In the genomic region with DNA sequence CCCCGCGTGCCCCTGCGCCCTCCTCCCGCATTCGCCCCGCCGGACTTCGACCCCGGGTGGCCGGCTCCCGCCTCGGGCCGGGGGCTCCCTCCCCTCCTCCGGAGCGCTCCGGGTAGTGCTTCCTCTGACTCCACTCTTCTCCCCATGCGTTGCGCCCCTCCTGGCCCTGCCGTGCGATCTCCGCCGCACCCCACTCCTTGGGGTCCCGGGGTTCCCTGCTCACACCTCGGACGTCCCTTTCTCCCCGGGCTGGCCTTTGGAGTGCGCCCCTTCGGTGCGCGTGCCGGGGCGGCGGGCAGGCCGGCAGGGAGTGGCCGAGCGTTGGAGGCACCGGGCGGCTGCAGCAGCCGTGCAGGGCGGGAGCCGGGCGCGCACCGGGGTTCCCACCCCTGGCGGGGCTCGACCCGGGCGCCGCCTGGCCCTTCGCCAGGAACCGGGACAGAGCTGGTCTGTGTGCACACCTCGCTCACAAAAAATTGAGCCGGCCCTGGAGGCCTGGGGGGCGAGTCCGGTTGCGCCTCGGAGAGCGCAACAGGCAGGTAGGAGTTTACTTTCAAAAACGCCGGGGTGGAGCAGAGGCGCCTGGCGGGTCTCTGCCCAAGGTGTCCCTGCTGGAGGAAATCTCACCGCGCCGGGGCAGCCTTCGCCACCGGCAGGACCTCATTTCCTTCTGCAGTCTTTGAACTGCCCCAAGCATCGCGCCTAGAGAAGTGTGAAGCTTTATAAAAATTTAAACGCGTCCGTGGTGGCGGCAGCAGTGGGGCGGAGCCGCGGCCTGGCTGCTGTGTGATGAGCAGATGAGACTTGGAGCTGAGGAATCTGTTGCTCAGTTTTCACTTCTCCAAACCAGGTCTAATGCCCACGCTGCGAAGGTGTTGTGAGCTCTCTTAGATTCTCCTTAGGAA, we compare ENCODE assay signal across 8 cellular contexts. TPM values are rescaled to one million over a fixed set of nuclear protein-coding genes. Genes with fewer than 3 reads are reported as not detected.
DNase-seq lines count a peak whose midpoint lies in the region; ATAC-seq, FAIRE-seq and TF ChIP-seq lines count a peak whose summit lies in the region.

No MANE protein-coding gene starts in this region.

- H3K4me1 ChIP-seq in RWPE2 (ENCODE audit: insufficient read depth, poor library complexity, severe bottlenecking): peaks cover 9% of the 10 kb centered on the region

- FAIRE-seq in bronchial epithelial cell (lab: Jason Lieb, UNC): no peak

- intact Hi-C loops in left colon (cut with DNase I, micrococcal nuclease): no loop called here

- H3K9me3 ChIP-seq in RWPE2 (ENCODE audit: severe bottlenecking): no peaks in the 10 kb centered on the region

- H3K27me3 ChIP-seq in RWPE2 (ENCODE audit: insufficient read depth, poor library complexity, severe bottlenecking) (no peaks in the 10 kb centered on the region), bronchial epithelial cell (ENCODE audit: control insufficient read depth, insufficient read depth, low read length) (no peaks in the 10 kb centered on the region)

- H3K4me3 ChIP-seq in RWPE2 (ENCODE audit: severe bottlenecking) (peak overlapping the region; percentile 68), bronchial epithelial cell (ENCODE audit: low read depth, low read length) (peak overlapping the region; percentile 82)

- DNase-seq in NCI-H146 (lab: John Stamatoyannopoulos, UW): peak; percentile 69
- no peak for DNase-seq in NCI-H146 treated with DMSO at 0.1 percent for 48 hours (lab: John Stamatoyannopoulos, UW; ENCODE audit: unreplicated experiment)
- DNase-seq in HT1080 (ENCODE audit: low read depth): peak; percentile 56
- DNase-seq in RWPE2 (ENCODE audit: low spot score): no peak
- DNase-seq in bronchial epithelial cell (ENCODE audit: low read depth): peak; percentile 58
- DNase-seq in left colon: peak; percentile 73 to 77
- peak; percentile 10 to 15 for DNase-seq in stimulated activated CD8-positive, alpha-beta memory T cell treated with anti-CD3 and anti-CD28 coated beads, Interleukin-2, amount 100 ng/mL, for 1 hour (ENCODE audit: low read depth in 2 of 2)

- 0 out of 2 replicates have a peak, but pooled peaks cover 10% of the 10 kb centered on the region for H3K36me3 ChIP-seq in RWPE2 (ENCODE audit: low read depth)
- H3K36me3 ChIP-seq in bronchial epithelial cell (ENCODE audit: control insufficient read depth, insufficient read depth, low read length): no peaks in the 10 kb centered on the region

- H3K27ac ChIP-seq in RWPE2 (ENCODE audit: poor library complexity, severe bottlenecking): peak overlapping the region; percentile 65

- peak; percentile 70 for ATAC-seq in GM21529 (IDR thresholded peaks at IDR 0.05; ENCODE audit: unreplicated experiment)
- ATAC-seq in RWPE2 (ENCODE audit: low read depth): peak; percentile 68
- ATAC-seq in left colon: peak; percentile 77

- TF ChIP-seq CTCF in RWPE2 (IDR thresholded peaks at IDR 0.05; ENCODE audit: poor library complexity, severe bottlenecking): peak; percentile 31
- TF ChIP-seq CTCF in bronchial epithelial cell (IDR thresholded peaks at IDR 0.05; ENCODE audit: insufficient read depth, low read length, severe bottlenecking): peak; percentile 44

RNA-seq across cellular contexts. Expression of a gene that starts 0.7 kb away (rescaled TPM):
- total RNA-seq in HT1080 (2014; rRNA removed; shearing (Covaris generic)): 20.0 and 32.4 TPM in 2 replicates
- polyA plus RNA-seq in HT1080 (2015; cell fraction: cytosol; rRNA removed): 14.7 and 19.0 TPM in 2 replicates
- 22.2 and 25.7 TPM in 2 replicates for polyA plus RNA-seq in HT1080 (2015; cell fraction: nucleus; rRNA removed)
- total RNA-seq in bronchial epithelial cell (10.5 and 15.3 TPM in 2 replicates), left colon (10 to 100 TPM; 17.5 to 18.6 TPM)

Comparison
In these comparisons a context has a peak if more than half of its experiments do, and no peak if none do; other contexts are left out.
1. DNase-seq: peak in NCI-H146 (single experiment), HT1080 (single experiment), bronchial epithelial cell (single experiment), left colon (2 of 2) and stimulated activated CD8-positive, alpha-beta memory T cell treated with anti-CD3 and anti-CD28 coated beads, Interleukin-2, amount 100 ng/mL, for 1 hour (2 of 2); none in NCI-H146 treated with DMSO at 0.1 percent for 48 hours (single experiment) and RWPE2 (single experiment).
2. Peak in every context shown above with its lines, with median percentiles within 50 percentile points of each other: ATAC-seq.